Comparison of ENCODE assay signal across 16 cellular contexts in the genomic region with DNA sequence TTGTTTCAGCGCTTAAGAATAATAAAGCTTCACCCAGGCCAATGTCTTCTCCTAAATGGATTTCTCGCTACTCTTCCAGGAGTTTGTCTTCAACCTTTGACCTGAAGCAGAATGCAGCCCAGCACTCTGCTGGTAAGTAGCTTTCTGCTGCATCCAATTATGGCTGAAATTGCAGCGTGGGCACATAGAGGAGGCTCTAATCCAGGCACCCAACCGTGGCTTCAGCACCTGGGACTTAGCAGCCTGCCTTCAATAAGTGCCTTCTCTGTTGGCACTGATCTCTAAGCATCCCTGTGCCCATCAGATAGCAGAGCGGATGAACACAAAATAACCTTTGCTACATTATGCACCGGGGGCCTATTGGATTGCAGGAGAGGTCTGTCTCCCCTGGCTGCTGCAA.
DNase-seq lines count a peak whose midpoint lies in the region; ATAC-seq and TF ChIP-seq lines count a peak whose summit lies in the region.
"Had no signal": no experiment of that assay in that cellular context is flagged by ENCODE, and none has a peak within 500 bp of the region (broad histone marks: within the 10 kb centered on the region; RNA-seq: fewer than 3 reads in every experiment).

No MANE protein-coding gene starts in this region.

- H3K4me2 ChIP-seq in SK-N-SH (no peak overlapping the region), OCI-LY7 (ENCODE audit: low read length) (no peak overlapping the region)

- H3K27ac Mint-ChIP-seq in endodermal cell, result no peak overlapping the region
- H3K27ac Mint-ChIP-seq: CD8-positive, alpha-beta memory T cell had no signal

- H3K4me3 ChIP-seq in SK-N-SH (ENCODE audit: low read depth in 2 of 2, low read length in 1 of 2) (no peak overlapping the region), endodermal cell (ENCODE audit: low read length) (peak overlapping the region; percentile 36), OCI-LY7 (ENCODE audit: low read depth, low read length, poor library complexity, severe bottlenecking) (no peak overlapping the region)
- H3K4me3 ChIP-seq: SJCRH30 had no signal

- no peaks in the 10 kb centered on the region for H4K20me1 ChIP-seq in SK-N-SH (ENCODE audit: insufficient read depth)
- H4K20me1 ChIP-seq in OCI-LY7 (ENCODE audit: insufficient read depth, low read length), result no peaks in the 10 kb centered on the region

- H3K36me3 ChIP-seq in SK-N-SH (replicated peaks in 1 of 2; ENCODE audit: control insufficient read depth in 1 of 2, insufficient read depth in 2 of 2, low read length in 1 of 2), result no peaks in the 10 kb centered on the region
- no peaks in the 10 kb centered on the region for H3K36me3 ChIP-seq in endodermal cell (ENCODE audit: control insufficient read depth, insufficient read depth, low read length)
- no peaks in the 10 kb centered on the region for H3K36me3 ChIP-seq in OCI-LY7 (ENCODE audit: insufficient read depth, low read length)
- H3K36me3 ChIP-seq: SJCRH30 had no signal

- no TSS peak for BruUV-seq in OCI-LY7 (replicated peaks; lab: Mats Ljungman, UMichigan)

- H3K27me3 Mint-ChIP-seq in endodermal cell (ENCODE audit: insufficient read depth), result peaks cover 3% of the 10 kb centered on the region

- H3K27ac ChIP-seq in SK-N-SH (ENCODE audit: low read depth in 2 of 2, low read length in 1 of 2), result no peak overlapping the region; a peak in 1 of 4 replicates
- no peak overlapping the region for H3K27ac ChIP-seq in endodermal cell (ENCODE audit: low read depth, low read length)
- H3K27ac ChIP-seq in OCI-LY7 (ENCODE audit: low read depth, low read length, poor library complexity, severe bottlenecking), result no peak overlapping the region

- no peak for TF ChIP-seq CTCF in SK-N-SH (IDR thresholded peaks at IDR 0.05)
- TF ChIP-seq CTCF in endodermal cell (conservative IDR thresholded peaks at IDR 0.05), result no peak
- TF ChIP-seq CTCF in OCI-LY7 (conservative IDR thresholded peaks at IDR 0.05; ENCODE audit: low read length), result no peak

- H3K9me3 ChIP-seq in SK-N-SH (no peaks in the 10 kb centered on the region), endodermal cell (ENCODE audit: control insufficient read depth, low read length) (no peaks in the 10 kb centered on the region), OCI-LY7 (ENCODE audit: low read length) (no peaks in the 10 kb centered on the region)
- H3K9me3 ChIP-seq: SJCRH30 had no signal

- POLR2A ChIA-PET in SK-N-SH (lab: Yijun Ruan, JAX), result no interaction called here
- POLR2A ChIA-PET in OCI-LY7 (lab: Charles Lee), result interaction anchor here (0.5 to 0.7 kb wide), 2 partner anchors 70 to 312 kb away, joined by 3 to 7 read pairs; no protein-coding TSS in a partner anchor

- no peak overlapping the region for H3K4me3 Mint-ChIP-seq in endodermal cell
- H3K4me3 Mint-ChIP-seq: CD8-positive, alpha-beta memory T cell had no signal

- no peaks in the 10 kb centered on the region for H3K9me2 ChIP-seq in SK-N-SH
- H3K9me2 ChIP-seq in OCI-LY7 (ENCODE audit: insufficient read depth, low read length), result no peaks in the 10 kb centered on the region

- ATAC-seq in SK-N-SH treated with all-trans-retinoic acid at 6 μM for 48 hours, result no peak

- H3K9ac ChIP-seq in SK-N-SH (no peak overlapping the region), endodermal cell (ENCODE audit: extremely low read depth, low read length, poor library complexity, severe bottlenecking) (no peak overlapping the region)

- TF ChIP-seq RAD21 in SK-N-SH (IDR thresholded peaks at IDR 0.05; ENCODE audit: low read length), result no peak

- intact Hi-C loops in OCI-LY7 (cut with micrococcal nuclease; ENCODE audit: unreplicated experiment), result loop anchor here (10.0 kb wide), 1 partner anchor 73 kb away; no protein-coding TSS in a partner anchor

- no peaks in the 10 kb centered on the region for H3K9me3 Mint-ChIP-seq in endodermal cell
- H3K9me3 Mint-ChIP-seq: CD8-positive, alpha-beta memory T cell had no signal

- CTCF ChIA-PET in SK-N-SH (lab: Yijun Ruan, JAX) (no interaction called here), OCI-LY7 (lab: Charles Lee; ENCODE audit: unreplicated experiment) (no interaction called here)

- peaks cover 0 to 8% of the 10 kb centered on the region in 2 experiments; a peak in 2 of 4 replicates for H3K4me1 ChIP-seq in SK-N-SH (ENCODE audit: control insufficient read depth in 1 of 2, insufficient read depth in 2 of 2, low read depth in 1 of 2, low read length in 1 of 2)
- H3K4me1 ChIP-seq in endodermal cell (ENCODE audit: control insufficient read depth, insufficient read depth, low read length), result peaks cover 19% of the 10 kb centered on the region
- no peaks in the 10 kb centered on the region for H3K4me1 ChIP-seq in OCI-LY7 (ENCODE audit: insufficient read depth, low read length, poor library complexity, severe bottlenecking)

- peak; percentile 8 for DNase-seq in SK-N-SH
- DNase-seq in NCI-H748 (lab: John Stamatoyannopoulos, UW; ENCODE audit: unreplicated experiment), result peak; percentile 81
- no peak for DNase-seq in endodermal cell
- no peak for DNase-seq in middle frontal gyrus (ENCODE audit: extremely low spot score, low spot score)
- no peak for DNase-seq in HT-29 (ENCODE audit: low spot score)
- DNase-seq in OCI-LY7 (ENCODE audit: low spot score), result no peak
- DNase-seq: C1 segment of cervical spinal cord; CD8-positive, alpha-beta memory T cell; MM.1S; NCI-H1694; NCI-H2081 treated with DMSO at 0.1 percent for 48 hours; NCI-H774; SJCRH30; SW 1271; T-helper 2 cell had no signal

- no peaks in the 10 kb centered on the region for H3F3A ChIP-seq in SK-N-SH (replicated peaks; ENCODE audit: insufficient read depth)

- H2AFZ ChIP-seq in SK-N-SH (ENCODE audit: low read depth), result no peak overlapping the region
- H2AFZ ChIP-seq in OCI-LY7 (ENCODE audit: low read length), result no peak overlapping the region

- WGBS in SK-N-SH (ENCODE audit: low lambda C conversion rate), result 38% methylated on average over 6 of the region's 6 CpGs
- WGBS in endodermal cell (ENCODE audit: insufficient coverage in 1 of 2, insufficient read length in 1 of 2), 2 experiments, result 86 to 90% methylated on average over 5 to 6 of the region's 6 CpGs

- no peaks in the 10 kb centered on the region for H3K27me3 ChIP-seq in SK-N-SH (ENCODE audit: insufficient read depth)
- no peaks in the 10 kb centered on the region for H3K27me3 ChIP-seq in endodermal cell (ENCODE audit: control insufficient read depth, insufficient read depth, low read length, poor library complexity, severe bottlenecking)
- H3K27me3 ChIP-seq: SJCRH30 had no signal

- no peaks in the 10 kb centered on the region for H3K79me2 ChIP-seq in SK-N-SH (ENCODE audit: insufficient read depth)
- no peaks in the 10 kb centered on the region for H3K79me2 ChIP-seq in OCI-LY7 (ENCODE audit: insufficient read depth, low read depth, low read length)

- no peak for TF ChIP-seq EP300 in SK-N-SH (IDR thresholded peaks at IDR 0.05; ENCODE audit: borderline replicate concordance in 1 of 2, low read depth in 1 of 2, low read length in 1 of 2)

- no peaks in the 10 kb centered on the region for H3K36me3 Mint-ChIP-seq in endodermal cell (ENCODE audit: low read depth)
- H3K36me3 Mint-ChIP-seq: CD8-positive, alpha-beta memory T cell had no signal

- H3K4me1 Mint-ChIP-seq in endodermal cell, result peaks cover 37% of the 10 kb centered on the region
- H3K4me1 Mint-ChIP-seq: CD8-positive, alpha-beta memory T cell had no signal

TF ChIP-seq in SK-N-SH, 30 proteins besides CTCF, POLR2A, EP300 and RAD21 (continues in another document):
- TF ChIP-seq FOSL2 (IDR thresholded peaks at IDR 0.05; ENCODE audit: borderline replicate concordance, low read depth) (no peak), POLR2AphosphoS5 (IDR thresholded peaks at IDR 0.05; ENCODE audit: low read depth, low read length) (no peak), EZH2phosphoT487 (IDR thresholded peaks at IDR 0.05; ENCODE audit: borderline replicate concordance, low read depth) (no peak)

TF ChIP-seq in SK-N-SH treated with all-trans-retinoic acid at 6 μM for 48 hours, 23 proteins besides CTCF, POLR2A, EP300 and RAD21:
- TF ChIP-seq BACH2 (CRISPR knock-in tag; IDR thresholded peaks at IDR 0.05; ENCODE audit: borderline replicate concordance), result no peak

Comparison
In these comparisons a context has a peak if more than half of its experiments do, and no peak if none do; other contexts are left out.
1. DNase-seq: peak in SK-N-SH (single experiment) and NCI-H748 (single experiment); none in endodermal cell (single experiment), middle frontal gyrus (single experiment), HT-29 (single experiment) and OCI-LY7 (single experiment).